Comparison of ENCODE assay signal across 18 cellular contexts in genomic region chr17:1170739-1171138, GRCh38. TPM values are rescaled to one million over a fixed set of nuclear protein-coding genes. Genes with fewer than 3 reads are reported as not detected.
DNase-seq lines count a peak whose midpoint lies in the region; ATAC-seq and TF ChIP-seq lines count a peak whose summit lies in the region.
"Had no signal": no experiment of that assay in that cellular context is flagged by ENCODE, and none has a peak within 500 bp of the region (broad histone marks: within the 10 kb centered on the region; RNA-seq: fewer than 3 reads in every experiment).

No MANE protein-coding gene starts in this region.

- no peak overlapping the region for H3K27ac Mint-ChIP-seq in GM23338
- H3K27ac Mint-ChIP-seq in activated naive CD4-positive, alpha-beta T cell treated with anti-CD3 and anti-CD28 coated beads for 36 hours, result no peak overlapping the region
- H3K27ac Mint-ChIP-seq: activated naive CD8-positive, alpha-beta T cell treated with anti-CD3 and anti-CD28 coated beads, Interleukin-2, amount 50 U/mL, for 24 hours had no signal

- no peak for ATAC-seq in DND-41 (ENCODE audit: insufficient read depth, low read depth)
- ATAC-seq in GM23338, result peak; percentile 75
- ATAC-seq: activated naive CD8-positive, alpha-beta T cell treated with anti-CD3 and anti-CD28 coated beads, Interleukin-2, amount 50 U/mL, for 24 hours; activated T-cell treated with anti-CD3 and anti-CD28 coated beads, Interleukin-2, amount 50 U/mL, for 4 hours; left lobe of liver; psoas muscle had no signal

- H3F3A ChIP-seq in GM23338 (replicated peaks; ENCODE audit: low read depth), result no peaks in the 10 kb centered on the region

- H3K4me3 ChIP-seq in DND-41 (ENCODE audit: low read depth in 1 of 2, low read length in 2 of 2) (no peak overlapping the region), GM23338 (no peak overlapping the region), WI38 (ENCODE audit: low read depth, low read length) (no peak overlapping the region)
- H3K4me3 ChIP-seq: coronary artery, psoas muscle had no signal

- CTCF ChIA-PET in activated naive CD4-positive, alpha-beta T cell treated with anti-CD3 and anti-CD28 coated beads for 36 hours (lab: Charles Lee), result no interaction called here

- H3K4me1 ChIP-seq in DND-41 (ENCODE audit: insufficient read depth, low read length) (no peaks in the 10 kb centered on the region), GM23338 (ENCODE audit: insufficient read depth) (no peaks in the 10 kb centered on the region)
- H3K4me1 ChIP-seq: psoas muscle had no signal

- H3K9ac ChIP-seq in DND-41 (ENCODE audit: low read depth, low read length), result no peak overlapping the region

- no peak overlapping the region for H3K4me2 ChIP-seq in DND-41 (ENCODE audit: insufficient read depth, low read length)
- no peak overlapping the region for H3K4me2 ChIP-seq in GM23338

- TF ChIP-seq CTCF in DND-41 (IDR thresholded peaks at IDR 0.05; ENCODE audit: borderline replicate concordance, extremely low read depth, low read length, poor library complexity, severe bottlenecking) (peak; percentile 68), GM23338 (conservative IDR thresholded peaks at IDR 0.05; ENCODE audit: low read depth in 2 of 2) (peak; percentile 77 to 81), WI38 (IDR thresholded peaks at IDR 0.05; ENCODE audit: low read depth, low read length) (0 out of 2 replicates have a peak, but pooled peaks have one; percentile 10)

- H3K9me2 ChIP-seq in GM23338 (ENCODE audit: insufficient read depth), result no peaks in the 10 kb centered on the region

- no peaks in the 10 kb centered on the region for H3K79me2 ChIP-seq in DND-41 (ENCODE audit: insufficient read depth, low read length)
- H3K79me2 ChIP-seq in GM23338 (replicated peaks; ENCODE audit: insufficient read depth), result no peaks in the 10 kb centered on the region

- H3K27ac ChIP-seq in DND-41 (ENCODE audit: low read length), result no peak overlapping the region
- H3K27ac ChIP-seq in GM23338 (ENCODE audit: low read depth), result no peak overlapping the region
- H3K27ac ChIP-seq: coronary artery, psoas muscle had no signal

- DNase-seq in DND-41 (peak; percentile 19), GM23338 (ENCODE audit: low spot score) (peak; percentile 56), iPS-NIHi7 (ENCODE audit: extremely low spot score) (peak; percentile 56), NCI-H2227 treated with DMSO at 0.1 percent for 48 hours (lab: John Stamatoyannopoulos, UW) (no peak), NCI-H1417 treated with DMSO at 0.1 percent for 48 hours (lab: John Stamatoyannopoulos, UW) (no peak), DMS114 treated with DMSO at 0.1 percent for 48 hours (lab: John Stamatoyannopoulos, UW; ENCODE audit: unreplicated experiment) (no peak)
- DNase-seq in activated naive CD4-positive, alpha-beta T cell treated with anti-CD3 and anti-CD28 coated beads for 36 hours, result no peak
- DNase-seq: activated CD4-positive, alpha-beta T cell treated with anti-CD3 and anti-CD28 coated beads for 4 hours; activated naive CD8-positive, alpha-beta T cell treated with anti-CD3 and anti-CD28 coated beads, Interleukin-2, amount 50 U/mL, for 24 hours; activated T-cell treated with anti-CD3 and anti-CD28 coated beads, Interleukin-2, amount 50 U/mL, for 4 hours; EL; NCI-H1930; NCI-H526 treated with DMSO at 0.1 percent for 48 hours; T-helper 2 cell had no signal

- no peaks in the 10 kb centered on the region for H3K27me3 ChIP-seq in DND-41 (ENCODE audit: insufficient read depth, low read length, poor library complexity)
- no peaks in the 10 kb centered on the region for H3K27me3 ChIP-seq in GM23338 (ENCODE audit: insufficient read depth)

- H4K20me1 ChIP-seq in DND-41 (ENCODE audit: insufficient read depth, low read length) (no peaks in the 10 kb centered on the region), GM23338 (replicated peaks; ENCODE audit: insufficient read depth) (no peaks in the 10 kb centered on the region)

- no peaks in the 10 kb centered on the region for H3K9me3 ChIP-seq in DND-41 (ENCODE audit: insufficient read depth, low read length, severe bottlenecking)
- H3K9me3 ChIP-seq: psoas muscle had no signal

- intact Hi-C loops in activated naive CD4-positive, alpha-beta T cell treated with anti-CD3 and anti-CD28 coated beads for 36 hours (cut with micrococcal nuclease), result no loop called here

- H3K4me1 Mint-ChIP-seq in GM23338, result no peaks in the 10 kb centered on the region
- no peaks in the 10 kb centered on the region for H3K4me1 Mint-ChIP-seq in activated naive CD4-positive, alpha-beta T cell treated with anti-CD3 and anti-CD28 coated beads for 36 hours (ENCODE audit: low read depth)
- H3K4me1 Mint-ChIP-seq: activated naive CD8-positive, alpha-beta T cell treated with anti-CD3 and anti-CD28 coated beads, Interleukin-2, amount 50 U/mL, for 24 hours had no signal

- no peak overlapping the region for H3K4me3 Mint-ChIP-seq in GM23338
- H3K4me3 Mint-ChIP-seq in activated naive CD4-positive, alpha-beta T cell treated with anti-CD3 and anti-CD28 coated beads for 36 hours, result no peak overlapping the region
- H3K4me3 Mint-ChIP-seq: activated naive CD8-positive, alpha-beta T cell treated with anti-CD3 and anti-CD28 coated beads, Interleukin-2, amount 50 U/mL, for 24 hours; activated T-cell treated with anti-CD3 and anti-CD28 coated beads, Interleukin-2, amount 50 U/mL, for 4 hours had no signal

- H3K27me3 Mint-ChIP-seq in GM23338 (ENCODE audit: insufficient read depth, low read depth, poor library complexity), result peaks cover 8% of the 10 kb centered on the region
- H3K27me3 Mint-ChIP-seq in activated naive CD4-positive, alpha-beta T cell treated with anti-CD3 and anti-CD28 coated beads for 36 hours (ENCODE audit: low read depth), result no peaks in the 10 kb centered on the region
- H3K27me3 Mint-ChIP-seq: activated naive CD8-positive, alpha-beta T cell treated with anti-CD3 and anti-CD28 coated beads, Interleukin-2, amount 50 U/mL, for 24 hours had no signal

- H3K36me3 Mint-ChIP-seq in GM23338 (ENCODE audit: low read depth), result no peaks in the 10 kb centered on the region; the same call in 1 of the 3 replicates
- H3K36me3 Mint-ChIP-seq in activated naive CD4-positive, alpha-beta T cell treated with anti-CD3 and anti-CD28 coated beads for 36 hours (ENCODE audit: low read depth), result no peaks in the 10 kb centered on the region

- H3K9me3 Mint-ChIP-seq in GM23338, result no peaks in the 10 kb centered on the region; the same call in 2 of the 3 replicates
- H3K9me3 Mint-ChIP-seq in activated naive CD4-positive, alpha-beta T cell treated with anti-CD3 and anti-CD28 coated beads for 36 hours, result no peaks in the 10 kb centered on the region
- H3K9me3 Mint-ChIP-seq: activated naive CD8-positive, alpha-beta T cell treated with anti-CD3 and anti-CD28 coated beads, Interleukin-2, amount 50 U/mL, for 24 hours; activated T-cell treated with anti-CD3 and anti-CD28 coated beads, Interleukin-2, amount 50 U/mL, for 4 hours had no signal

- no peak overlapping the region for H2AFZ ChIP-seq in DND-41 (ENCODE audit: low read depth, low read length)
- H2AFZ ChIP-seq in GM23338, result no peak overlapping the region

- H3K36me3 ChIP-seq in DND-41 (ENCODE audit: insufficient read depth, low read length) (no peaks in the 10 kb centered on the region), GM23338 (ENCODE audit: insufficient read depth) (no peaks in the 10 kb centered on the region)

TF ChIP-seq in GM23338, 12 proteins besides CTCF, POLR2A, EP300 and RAD21 (continues in another document):
- no peak for TF ChIP-seq POLR2AphosphoS5 (IDR thresholded peaks at IDR 0.05; ENCODE audit: low read depth)
- TF ChIP-seq EZH2 (IDR thresholded peaks at IDR 0.05; ENCODE audit: low read depth, unreplicated experiment), result no peak
- TF ChIP-seq REST (IDR thresholded peaks at IDR 0.05; ENCODE audit: unreplicated experiment), result no peak
- no peak for TF ChIP-seq ZNF331 (CRISPR knock-in tag; IDR thresholded peaks at IDR 0.05; ENCODE audit: low read depth)

RNA-seq across cellular contexts. Expression of gene ABR, which starts 9.0 kb away (rescaled TPM):
- total RNA-seq in GM23338 (2014; rRNA removed; shearing (Covaris generic)), result 24.3 and 27.7 TPM in 2 replicates
- 15.0 and 18.5 TPM in 2 replicates for polyA plus RNA-seq in GM23338 (2016; fragmentation: Nextera tagmentation; extraction: Ambion mirVana)
- total RNA-seq in activated naive CD4-positive, alpha-beta T cell treated with anti-CD3 and anti-CD28 coated beads for 36 hours, result 10 to 100 TPM; 32.1 to 33.4 TPM

Comparison
In these comparisons a context has a peak if more than half of its experiments do, and no peak if none do; other contexts are left out.
1. DNase-seq: peak in DND-41 (single experiment), GM23338 (single experiment) and iPS-NIHi7 (single experiment); none in NCI-H2227 treated with DMSO at 0.1 percent for 48 hours (single experiment), NCI-H1417 treated with DMSO at 0.1 percent for 48 hours (single experiment), activated naive CD4-positive, alpha-beta T cell treated with anti-CD3 and anti-CD28 coated beads for 36 hours (single experiment) and DMS114 treated with DMSO at 0.1 percent for 48 hours (single experiment).
2. CTCF ChIP-seq: peak in every context shown above with its lines; median percentile 79 in GM23338; 68 in DND-41; 10 in WI38.